Comparison of ENCODE assay signal across 25 cellular contexts in genomic region chr2:142938240-142938639, GRCh38.
"Had no signal": no experiment of that assay in that cellular context is flagged by ENCODE, and none has a peak within 500 bp of the region (broad histone marks: within the 10 kb centered on the region; RNA-seq: fewer than 3 reads in every experiment).

No MANE protein-coding gene starts in this region.

- H3K4me1 Mint-ChIP-seq: activated naive CD4-positive, alpha-beta T cell treated with anti-CD3 and anti-CD28 coated beads, Interleukin-2, amount 10 ng/mL, durations not matched to agents 7 days and 5 days; activated naive CD8-positive, alpha-beta T cell treated with anti-CD3 and anti-CD28 coated beads, Interleukin-2, amount 50 U/mL, for 24 hours; central memory CD8-positive, alpha-beta T cell had no signal

- H3K36me3 ChIP-seq: brain microvascular endothelial cell, colonic mucosa, left ventricle myocardium inferior, neural progenitor cell, prostate gland, right atrium auricular region, tibial nerve, uterus had no signal

- H3K4me3 ChIP-seq: colonic mucosa, left ventricle myocardium inferior, neural progenitor cell, prostate gland, right atrium auricular region, tibial nerve, uterus had no signal

- H3K9me3 ChIP-seq: colonic mucosa, left ventricle myocardium inferior, prostate gland, right atrium auricular region, tibial nerve, uterus had no signal

- H3K9ac ChIP-seq: neural progenitor cell had no signal

- H3K4me2 ChIP-seq: neural progenitor cell had no signal

- H3K36me3 Mint-ChIP-seq: activated naive CD4-positive, alpha-beta T cell treated with anti-CD3 and anti-CD28 coated beads, Interleukin-2, amount 10 ng/mL, durations not matched to agents 7 days and 5 days; neural progenitor cell had no signal

- H3K4me3 Mint-ChIP-seq: activated B cell treated with CpG ODN at 0.5 μM for 24 hours; activated CD8-positive, alpha-beta T cell treated with anti-CD3 and anti-CD28 coated beads for 36 hours; activated naive CD4-positive, alpha-beta T cell treated with anti-CD3 and anti-CD28 coated beads, Interleukin-2, amount 10 ng/mL, durations not matched to agents 7 days and 5 days; activated naive CD8-positive, alpha-beta T cell treated with anti-CD3 and anti-CD28 coated beads, Interleukin-2, amount 50 U/mL, for 24 hours; activated T-cell treated with anti-CD3 and anti-CD28 coated beads, Interleukin-2, amount 50 U/mL, for 24 hours; central memory CD8-positive, alpha-beta T cell; neural progenitor cell had no signal

- DNase-seq: activated B cell treated with CpG ODN at 0.5 μM for 24 hours; activated CD4-positive, alpha-beta T cell treated with anti-CD3 and anti-CD28 coated beads for 48 hours; activated CD8-positive, alpha-beta T cell treated with anti-CD3 and anti-CD28 coated beads for 36 hours; activated naive CD4-positive, alpha-beta T cell treated with anti-CD3 and anti-CD28 coated beads, Interleukin-2, amount 10 ng/mL, durations not matched to agents 7 days and 5 days; activated naive CD8-positive, alpha-beta T cell treated with anti-CD3 and anti-CD28 coated beads, Interleukin-2, amount 50 U/mL, for 24 hours; activated T-cell treated with anti-CD3 and anti-CD28 coated beads, Interleukin-2, amount 50 U/mL, for 24 hours; aorta; brain microvascular endothelial cell; colonic mucosa; foreskin melanocyte; glutamatergic neuron; hypothalamus; kidney; left ventricle myocardium inferior; stimulated activated CD4-positive, alpha-beta T cell treated with anti-CD3 and anti-CD28 coated beads, Interleukin-2, amount 100 ng/mL, for 24 hours; stimulated activated naive CD8-positive, alpha-beta T cell treated with anti-CD3 and anti-CD28 coated beads, Interleukin-15, Interleukin-2, amounts not matched to agents 100 U/mL and 50 U/mL, for 24 hours; substantia nigra; T-helper 2 cell; uterus had no signal

- H3K9me3 Mint-ChIP-seq: activated B cell treated with CpG ODN at 0.5 μM for 24 hours; activated CD8-positive, alpha-beta T cell treated with anti-CD3 and anti-CD28 coated beads for 36 hours; activated naive CD4-positive, alpha-beta T cell treated with anti-CD3 and anti-CD28 coated beads, Interleukin-2, amount 10 ng/mL, durations not matched to agents 7 days and 5 days; activated naive CD8-positive, alpha-beta T cell treated with anti-CD3 and anti-CD28 coated beads, Interleukin-2, amount 50 U/mL, for 24 hours; activated T-cell treated with anti-CD3 and anti-CD28 coated beads, Interleukin-2, amount 50 U/mL, for 24 hours; activated T-helper 2 cell treated with anti-CD3 and anti-CD28 coated beads, Interferon-gamma antibody, Interleukin-2, Interleukin-4, amounts not matched to agents 10 μg/mL and 5 μg/mL and 100 μg/mL, durations not matched to agents 14 hours and 24 hours and 36 hours; central memory CD8-positive, alpha-beta T cell had no signal

- H3K27ac Mint-ChIP-seq: activated B cell treated with CpG ODN at 0.5 μM for 24 hours; activated CD8-positive, alpha-beta T cell treated with anti-CD3 and anti-CD28 coated beads for 36 hours; activated naive CD4-positive, alpha-beta T cell treated with anti-CD3 and anti-CD28 coated beads, Interleukin-2, amount 10 ng/mL, durations not matched to agents 7 days and 5 days; activated naive CD8-positive, alpha-beta T cell treated with anti-CD3 and anti-CD28 coated beads, Interleukin-2, amount 50 U/mL, for 24 hours; activated T-cell treated with anti-CD3 and anti-CD28 coated beads, Interleukin-2, amount 50 U/mL, for 24 hours; activated T-helper 2 cell treated with anti-CD3 and anti-CD28 coated beads, Interferon-gamma antibody, Interleukin-2, Interleukin-4, amounts not matched to agents 10 μg/mL and 5 μg/mL and 100 μg/mL, durations not matched to agents 14 hours and 24 hours and 36 hours; neural progenitor cell had no signal

- ATAC-seq: activated CD8-positive, alpha-beta T cell treated with anti-CD3 and anti-CD28 coated beads for 36 hours; activated naive CD8-positive, alpha-beta T cell treated with anti-CD3 and anti-CD28 coated beads, Interleukin-2, amount 50 U/mL, for 24 hours; stimulated activated naive CD8-positive, alpha-beta T cell treated with anti-CD3 and anti-CD28 coated beads, Interleukin-15, Interleukin-2, amounts not matched to agents 100 U/mL and 50 U/mL, for 24 hours had no signal

- H3K27me3 ChIP-seq: brain microvascular endothelial cell, colonic mucosa, neural progenitor cell, right atrium auricular region, tibial nerve, uterus had no signal

- H3K4me1 ChIP-seq: colonic mucosa, left ventricle myocardium inferior, neural progenitor cell, prostate gland, right atrium auricular region, tibial nerve, uterus had no signal

- H3K27me3 Mint-ChIP-seq: activated B cell treated with CpG ODN at 0.5 μM for 24 hours; activated CD8-positive, alpha-beta T cell treated with anti-CD3 and anti-CD28 coated beads for 36 hours; activated naive CD8-positive, alpha-beta T cell treated with anti-CD3 and anti-CD28 coated beads, Interleukin-2, amount 50 U/mL, for 24 hours; activated T-cell treated with anti-CD3 and anti-CD28 coated beads, Interleukin-2, amount 50 U/mL, for 24 hours had no signal

- H2AFZ ChIP-seq: neural progenitor cell had no signal

- H3K27ac ChIP-seq: brain microvascular endothelial cell, colonic mucosa, left ventricle myocardium inferior, neural progenitor cell, prostate gland, right atrium auricular region, tibial nerve, uterus had no signal
